In genomic region chr3:30347679-30348216, GRCh38 we compare ENCODE assay signal across 9 cellular contexts.
DNase-seq lines count a peak whose midpoint lies in the region; ATAC-seq, FAIRE-seq and TF ChIP-seq lines count a peak whose summit lies in the region.
"Had no signal": no experiment of that assay in that cellular context is flagged by ENCODE, and none has a peak within 500 bp of the region (broad histone marks: within the 10 kb centered on the region; RNA-seq: fewer than 3 reads in every experiment).

No MANE protein-coding gene starts in this region.

- no peaks in the 10 kb centered on the region for H3K4me1 ChIP-seq in small intestine (ENCODE audit: control insufficient read depth in 2 of 2, insufficient read depth in 1 of 2, low read depth in 1 of 2, low read length in 1 of 2)

- CTCF ChIA-PET in AG04449 (lab: Yijun Ruan, JAX): interaction anchor here (1.1 kb wide), 2 partner anchors 28 to 55 kb away, joined by 3 read pairs; no protein-coding TSS in a partner anchor

- FAIRE-seq in small intestine (lab: Jason Lieb, UNC): no peak
- FAIRE-seq: colon had no signal

- no peaks in the 10 kb centered on the region for H3K9me3 ChIP-seq in small intestine (ENCODE audit: control insufficient read depth, low read depth)

- H3K4me3 ChIP-seq in AG04449 (ENCODE audit: low read depth, low read length): no peak overlapping the region
- no peak overlapping the region for H3K4me3 ChIP-seq in small intestine (ENCODE audit: low read depth in 1 of 2, low read length in 2 of 2)

- WGBS in small intestine, 3 donors: 55 to 84% (median 78%) methylated on average over 1 of the region's 1 CpG

- DNase-seq in AG04449 (ENCODE audit: low read depth, low spot score) (peak; percentile 64), HS-27A (ENCODE audit: low read depth) (peak; percentile 85), small intestine (peak; percentile 27), NCI-H128 (lab: John Stamatoyannopoulos, UW; ENCODE audit: unreplicated experiment) (no peak), iPS-NIHi11 (ENCODE audit: low spot score) (no peak), NCI-H2196 treated with DMSO at 0.1 percent for 48 hours (lab: John Stamatoyannopoulos, UW; ENCODE audit: unreplicated experiment) (no peak)
- DNase-seq in activated naive CD8-positive, alpha-beta T cell treated with anti-CD3 and anti-CD28 coated beads, Interleukin-2, amount 50 U/mL, for 16 hours (ENCODE audit: low read depth, low spot score): peak; percentile 7

- H3K27ac ChIP-seq in small intestine (ENCODE audit: low read depth in 1 of 2, low read length in 1 of 2): no peak overlapping the region

- no peak for TF ChIP-seq CTCF in AG04449 (IDR thresholded peaks at IDR 0.05; ENCODE audit: insufficient read depth, low read length, missing control alignments)

- no peaks in the 10 kb centered on the region for H3K36me3 ChIP-seq in small intestine (ENCODE audit: control insufficient read depth in 2 of 2, insufficient read depth in 2 of 2, low read length in 2 of 2)

- no peaks in the 10 kb centered on the region for H3K27me3 ChIP-seq in small intestine (ENCODE audit: control insufficient read depth in 2 of 2, insufficient read depth in 2 of 2, low read length in 2 of 2)

- POLR2A ChIA-PET in AG04449 (lab: Yijun Ruan, JAX): interaction anchor here (0.9 kb wide), 1 partner anchor 149 kb away, joined by 3 read pairs; no protein-coding TSS in a partner anchor

- peak; percentile 56 for ATAC-seq in GM19467 (IDR thresholded peaks at IDR 0.05; ENCODE audit: unreplicated experiment)

Comparison
In these comparisons a context has a peak if more than half of its experiments do, and no peak if none do; other contexts are left out.
1. DNase-seq: peak in AG04449 (single experiment), HS-27A (single experiment), activated naive CD8-positive, alpha-beta T cell treated with anti-CD3 and anti-CD28 coated beads, Interleukin-2, amount 50 U/mL, for 16 hours (single experiment) and small intestine (single experiment); none in NCI-H128 (single experiment), iPS-NIHi11 (single experiment) and NCI-H2196 treated with DMSO at 0.1 percent for 48 hours (single experiment).